ENCODE assay signal across 10 cellular contexts in genomic region chr13:104318121-104318520, GRCh38.
DNase-seq lines count a peak whose midpoint lies in the region; ATAC-seq and TF ChIP-seq lines count a peak whose summit lies in the region.
"Had no signal": no experiment of that assay in that cellular context is flagged by ENCODE, and none has a peak within 500 bp of the region (broad histone marks: within the 10 kb centered on the region; RNA-seq: fewer than 3 reads in every experiment).

No MANE protein-coding gene starts in this region.

- CTCF ChIA-PET in WTC11 (lab: Charles Lee) = no interaction called here

- H3K27me3 Mint-ChIP-seq in WTC11 (ENCODE audit: low read depth) = no peaks in the 10 kb centered on the region

- no peak for TF ChIP-seq CTCF in WTC11 (IDR thresholded peaks at IDR 0.05)

- peaks cover 10% of the 10 kb centered on the region for H3K36me3 Mint-ChIP-seq in WTC11

- in situ Hi-C loops in Caki2 (cut with HindIII; ENCODE audit: low pct_unique_long_range_greater_than_20kb, low sequenced_read_pairs) = no loop called here

- peaks cover 22% of the 10 kb centered on the region for H3K9me3 Mint-ChIP-seq in WTC11

- ATAC-seq in WTC11 (no peak), GM19351 (IDR thresholded peaks at IDR 0.05; ENCODE audit: unreplicated experiment) (no peak)

- POLR2A ChIA-PET in WTC11 (lab: Charles Lee) = no interaction called here

- no peak overlapping the region for H3K4me3 Mint-ChIP-seq in WTC11

- DNase-seq in Caki2 (ENCODE audit: low read depth) = peak; percentile 22
- DNase-seq in NCI-H1105 (lab: John Stamatoyannopoulos, UW) = peak; percentile 11
- DNase-seq in astrocyte of the hippocampus (ENCODE audit: low read depth, low spot score) = peak; percentile 65
- peak; percentile 67 for DNase-seq in kidney tubule cell (ENCODE audit: low spot score)
- DNase-seq in NCI-H774 (lab: John Stamatoyannopoulos, UW) = no peak
- DNase-seq in NCI-H2196 treated with DMSO at 0.1 percent for 48 hours (lab: John Stamatoyannopoulos, UW; ENCODE audit: unreplicated experiment) = no peak
- no peak for DNase-seq in WTC11 (ENCODE audit: low spot score)
- DNase-seq: DMS79, NCI-H1930 had no signal

- no peak overlapping the region for H3K27ac Mint-ChIP-seq in WTC11

- H3K4me1 Mint-ChIP-seq in WTC11 = no peaks in the 10 kb centered on the region

TF ChIP-seq in WTC11, 78 proteins besides CTCF, POLR2A, EP300 and RAD21:
- no peak for TF ChIP-seq STAT6 (CRISPR knock-in tag; conservative IDR thresholded peaks at IDR 0.05; ENCODE audit: low read depth)

Comparison
In these comparisons a context has a peak if more than half of its experiments do, and no peak if none do; other contexts are left out.
1. DNase-seq: peak in Caki2 (single experiment), NCI-H1105 (single experiment), astrocyte of the hippocampus (single experiment) and kidney tubule cell (single experiment); none in NCI-H774 (single experiment), NCI-H2196 treated with DMSO at 0.1 percent for 48 hours (single experiment) and WTC11 (single experiment).